8 cellular contexts compared by ENCODE assay signal in genomic region chr18:48950536-48951447, GRCh38. TPM values are rescaled to one million over a fixed set of nuclear protein-coding genes. Genes with fewer than 3 reads are reported as not detected.
DNase-seq lines count a peak whose midpoint lies in the region; ATAC-seq and TF ChIP-seq lines count a peak whose summit lies in the region.

TSS of gene SMAD7 (minus strand) at chr18:48950965. CDS start at chr18:48950424, 541 bp downstream.

- H3K9ac ChIP-seq in HUES64 (ENCODE audit: low read depth, low read length): peak within 1 kb of the TSS; percentile 76

- in situ Hi-C loops in gastrocnemius medialis (cut with MboI; ENCODE audit: low sequenced_read_pairs in 4 of 4): loop anchor here in 1 of 4 donors (25.0 kb wide), 1 partner anchor 263 kb away; no protein-coding TSS in a partner anchor

- H3K9me2 ChIP-seq in hepatocyte (replicated peaks; ENCODE audit: insufficient read depth): no peaks in the 10 kb centered on the region

- peak within 1 kb of the TSS; percentile 61 for H3K4me3 ChIP-seq in CD8-positive, alpha-beta T cell (ENCODE audit: low read depth, low read length)
- peak within 1 kb of the TSS; percentile 73 for H3K4me3 ChIP-seq in HUES64 (ENCODE audit: low read length)
- peak within 1 kb of the TSS; percentile 92 for H3K4me3 ChIP-seq in hepatocyte
- peak within 1 kb of the TSS; percentile 71 to 94 (median 85) for H3K4me3 ChIP-seq in gastrocnemius medialis

- peaks cover 3% of the 10 kb centered on the region for H3K27me3 Mint-ChIP-seq in CD8-positive, alpha-beta T cell (ENCODE audit: low read depth)
- peaks cover 5% of the 10 kb centered on the region for H3K27me3 Mint-ChIP-seq in activated naive CD8-positive, alpha-beta T cell treated with anti-CD3 and anti-CD28 coated beads, Interleukin-2, amount 10 ng/mL, durations not matched to agents 7 days and 5 days

- ATAC-seq in CD8-positive, alpha-beta T cell: no peak
- no peak for ATAC-seq in activated naive CD8-positive, alpha-beta T cell treated with anti-CD3 and anti-CD28 coated beads, Interleukin-2, amount 10 ng/mL, durations not matched to agents 7 days and 5 days (ENCODE audit: low read depth)
- no peak for ATAC-seq in gastrocnemius medialis
- ATAC-seq in HG02885 (IDR thresholded peaks at IDR 0.05; ENCODE audit: poor library complexity, unreplicated experiment): no peak
- ATAC-seq in GM19324 (IDR thresholded peaks at IDR 0.05; ENCODE audit: low FRiP score, unreplicated experiment): no peak

- H4K20me1 ChIP-seq in hepatocyte (ENCODE audit: insufficient read depth, poor library complexity, severe bottlenecking): peaks cover 55% of the 10 kb centered on the region

- DNase-seq in CD8-positive, alpha-beta T cell: no peak
- DNase-seq in activated naive CD8-positive, alpha-beta T cell treated with anti-CD3 and anti-CD28 coated beads, Interleukin-2, amount 10 ng/mL, durations not matched to agents 7 days and 5 days: no peak
- DNase-seq in hepatocyte (ENCODE audit: low spot score) (peak; percentile 41), gastrocnemius medialis (no peak), AG20443 (ENCODE audit: low spot score) (no peak)

- H3K27ac Mint-ChIP-seq in CD8-positive, alpha-beta T cell: peak within 1 kb of the TSS; percentile 97
- peak within 1 kb of the TSS; percentile 93 for H3K27ac Mint-ChIP-seq in activated naive CD8-positive, alpha-beta T cell treated with anti-CD3 and anti-CD28 coated beads, Interleukin-2, amount 10 ng/mL, durations not matched to agents 7 days and 5 days

- peaks cover 52% of the 10 kb centered on the region for H3K4me1 Mint-ChIP-seq in CD8-positive, alpha-beta T cell (ENCODE audit: low read depth)
- H3K4me1 Mint-ChIP-seq in activated naive CD8-positive, alpha-beta T cell treated with anti-CD3 and anti-CD28 coated beads, Interleukin-2, amount 10 ng/mL, durations not matched to agents 7 days and 5 days: peaks cover 25% of the 10 kb centered on the region

- no peak for TF ChIP-seq CTCF in CD8-positive, alpha-beta T cell (IDR thresholded peaks at IDR 0.05)
- no peak for TF ChIP-seq CTCF in hepatocyte (IDR thresholded peaks at IDR 0.05; ENCODE audit: poor library complexity)
- TF ChIP-seq CTCF in gastrocnemius medialis (IDR thresholded peaks at IDR 0.05 in 4 of 5, conservative IDR thresholded peaks at IDR 0.05 in 1 of 5): no peak

- peak within 1 kb of the TSS; percentile 97 for H3K4me2 ChIP-seq in hepatocyte

- peaks cover 32% of the 10 kb centered on the region for H3K4me1 ChIP-seq in CD8-positive, alpha-beta T cell (ENCODE audit: insufficient read depth, low read length)
- H3K4me1 ChIP-seq in HUES64 (ENCODE audit: insufficient read depth, low read length) (peaks cover 38% of the 10 kb centered on the region), hepatocyte (ENCODE audit: insufficient read depth) (peaks cover 19% of the 10 kb centered on the region), gastrocnemius medialis (peaks cover 44 to 51% of the 10 kb centered on the region in 2 donors)

- peak within 1 kb of the TSS; percentile 98 for H3K4me3 Mint-ChIP-seq in CD8-positive, alpha-beta T cell
- H3K4me3 Mint-ChIP-seq in activated naive CD8-positive, alpha-beta T cell treated with anti-CD3 and anti-CD28 coated beads, Interleukin-2, amount 10 ng/mL, durations not matched to agents 7 days and 5 days: peak within 1 kb of the TSS; percentile 100

- CTCF ChIA-PET in CD8-positive, alpha-beta T cell (lab: Charles Lee): interaction anchor here (1.0 to 3.1 kb wide), 4 partner anchors 10 to 82 kb away, joined by 3 to 16 read pairs (median 4); no protein-coding TSS in a partner anchor

- no peaks in the 10 kb centered on the region for H3K27me3 ChIP-seq in CD8-positive, alpha-beta T cell (ENCODE audit: insufficient read depth, low read length)
- peaks cover 15% of the 10 kb centered on the region; the same call in 1 of the 2 replicates for H3K27me3 ChIP-seq in HUES64 (ENCODE audit: insufficient read depth, low read length)
- H3K27me3 ChIP-seq in hepatocyte: no peaks in the 10 kb centered on the region
- H3K27me3 ChIP-seq in gastrocnemius medialis: no peaks in the 10 kb centered on the region

- H3K27ac ChIP-seq in CD8-positive, alpha-beta T cell (ENCODE audit: low read depth, low read length): peak within 1 kb of the TSS; percentile 58
- peak within 1 kb of the TSS; percentile 72 for H3K27ac ChIP-seq in HUES64 (ENCODE audit: low read depth, low read length)
- H3K27ac ChIP-seq in hepatocyte: peak within 1 kb of the TSS; percentile 100
- peak within 1 kb of the TSS; percentile 90 to 100 (median 94) for H3K27ac ChIP-seq in gastrocnemius medialis

- peaks cover 68% of the 10 kb centered on the region for H3K79me2 ChIP-seq in hepatocyte

- no peaks in the 10 kb centered on the region for H3K9me3 Mint-ChIP-seq in CD8-positive, alpha-beta T cell
- no peaks in the 10 kb centered on the region for H3K9me3 Mint-ChIP-seq in activated naive CD8-positive, alpha-beta T cell treated with anti-CD3 and anti-CD28 coated beads, Interleukin-2, amount 10 ng/mL, durations not matched to agents 7 days and 5 days

- POLR2A ChIA-PET in CD8-positive, alpha-beta T cell (lab: Charles Lee): interaction anchor here (0.8 to 3.7 kb wide), 6 partner anchors 10 to 120 kb away, joined by 3 to 26 read pairs (median 4); no protein-coding TSS in a partner anchor
- POLR2A ChIA-PET in activated naive CD8-positive, alpha-beta T cell treated with anti-CD3 and anti-CD28 coated beads, Interleukin-2, amount 10 ng/mL, durations not matched to agents 7 days and 5 days (lab: Charles Lee): interaction anchor here (0.7 to 5.1 kb wide), 8 partner anchors 10 to 115 kb away, joined by 3 to 35 read pairs (median 4); no protein-coding TSS in a partner anchor

- intact Hi-C loops in CD8-positive, alpha-beta T cell (cut with DNase I, micrococcal nuclease): loop anchor here (2.0 to 10.0 kb wide), 5 partner anchors 33 to 1337 kb away; partner anchors contain the start of genes ACAA2 (in 1 of the 2) and CXXC1 (in 1 of the 2)
- intact Hi-C loops in gastrocnemius medialis (cut with DNase I; ENCODE audit: low total_unique reads): loop anchor here (1.0 to 10.0 kb wide), 3 partner anchors 15 to 864 kb away; partner anchors contain the start of gene ACAA2

- H3K36me3 Mint-ChIP-seq in CD8-positive, alpha-beta T cell: peaks cover 34% of the 10 kb centered on the region
- peaks cover 29% of the 10 kb centered on the region for H3K36me3 Mint-ChIP-seq in activated naive CD8-positive, alpha-beta T cell treated with anti-CD3 and anti-CD28 coated beads, Interleukin-2, amount 10 ng/mL, durations not matched to agents 7 days and 5 days

- H3K9me3 ChIP-seq in CD8-positive, alpha-beta T cell (ENCODE audit: low read length): no peaks in the 10 kb centered on the region
- H3K9me3 ChIP-seq in HUES64 (ENCODE audit: insufficient read depth, low read depth, low read length): no peaks in the 10 kb centered on the region
- H3K9me3 ChIP-seq in hepatocyte (ENCODE audit: low read depth): no peaks in the 10 kb centered on the region
- no peaks in the 10 kb centered on the region for H3K9me3 ChIP-seq in gastrocnemius medialis

- no peaks in the 10 kb centered on the region for H3K36me3 ChIP-seq in CD8-positive, alpha-beta T cell (ENCODE audit: insufficient read depth, low read length)
- peaks cover 20% of the 10 kb centered on the region for H3K36me3 ChIP-seq in HUES64 (ENCODE audit: insufficient read depth, low read length)
- H3K36me3 ChIP-seq in hepatocyte (replicated peaks; ENCODE audit: insufficient read depth, low read depth): no peaks in the 10 kb centered on the region
- no peaks in the 10 kb centered on the region for H3K36me3 ChIP-seq in gastrocnemius medialis

- WGBS in HUES64: under 1% methylated on average over 67 of the region's 71 CpGs
- WGBS in hepatocyte (ENCODE audit: low lambda C conversion rate, missing lambda C conversion rate): 3% methylated on average over 39 of the region's 71 CpGs

- H2AFZ ChIP-seq in hepatocyte: no peak within 1 kb of the TSS

- TF ChIP-seq POLR2A in gastrocnemius medialis (IDR thresholded peaks at IDR 0.05): no peak

RNA-seq across cellular contexts. Expression of gene SMAD7, which starts in this region (rescaled TPM):
- 100 to 1,000 TPM; 227 to 236 TPM for total RNA-seq in CD8-positive, alpha-beta T cell
- polyA plus RNA-seq in HUES64 (2013, experiment 1 of 2): 9.8 TPM
- 10.7 TPM for polyA plus RNA-seq in HUES64 (2013, experiment 2 of 2)
- total RNA-seq in activated naive CD8-positive, alpha-beta T cell treated with anti-CD3 and anti-CD28 coated beads, Interleukin-2, amount 10 ng/mL, durations not matched to agents 7 days and 5 days: 10 to 100 TPM; 26.8 to 30.1 TPM
- total RNA-seq in hepatocyte (66.2 and 71.1 TPM in 2 replicates), gastrocnemius medialis (10 to 100 TPM in 3 of 4 donors, 1 to 10 TPM in 1; 9.1 to 13.4 (median 10.8) TPM)
- 61.5 and 65.4 TPM in 2 replicates for polyA plus RNA-seq in hepatocyte
